Comparison of ENCODE assay signal across 8 cellular contexts in the genomic region with DNA sequence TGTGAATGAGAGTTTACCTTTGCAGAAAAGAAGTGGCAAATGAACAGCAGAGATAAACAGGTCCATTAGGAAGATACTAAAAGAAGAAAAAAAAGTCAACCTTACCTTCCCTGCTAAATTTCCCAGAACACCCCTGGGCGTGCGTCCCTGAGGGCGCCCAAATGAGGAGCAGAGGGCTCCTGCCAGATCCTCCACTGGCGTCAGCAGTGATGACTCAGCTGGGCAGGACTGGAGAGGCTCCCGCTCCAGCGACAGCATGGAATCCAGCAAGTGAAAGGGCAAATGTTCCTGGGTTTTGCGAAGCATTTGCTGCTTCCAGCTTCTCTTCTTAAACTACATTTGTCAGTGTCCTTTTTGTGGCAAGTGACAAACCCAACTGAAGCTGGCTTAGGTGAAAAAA.
DNase-seq lines count a peak whose midpoint lies in the region; ATAC-seq, FAIRE-seq and TF ChIP-seq lines count a peak whose summit lies in the region.
"Not testable (repeated sequence)": the region's sequence is repeated elsewhere in the genome, so short reads cannot be mapped to it uniquely, and the experiment has no call there.

No MANE protein-coding gene starts in this region.

- TF ChIP-seq CTCF in AG10803 (conservative IDR thresholded peaks at IDR 0.05; ENCODE audit: low read length); GM23338 (conservative IDR thresholded peaks at IDR 0.05; ENCODE audit: low read depth in 2 of 2); left ventricle myocardium inferior (IDR thresholded peaks at IDR 0.05; ENCODE audit: borderline replicate concordance); mucosa of descending colon (IDR thresholded peaks at IDR 0.05); gastrocnemius medialis (IDR thresholded peaks at IDR 0.05 in 4 of 5, conservative IDR thresholded peaks at IDR 0.05 in 1 of 5); uterus (IDR thresholded peaks at IDR 0.05): not testable (repeated sequence)

- not testable (repeated sequence) for H3K4me3 ChIP-seq in AG10803 (ENCODE audit: low read length); GM23338; adipocyte (ENCODE audit: low read length); left ventricle myocardium inferior; mucosa of descending colon; gastrocnemius medialis; uterus

- H4K20me1 ChIP-seq in GM23338 (replicated peaks; ENCODE audit: insufficient read depth), result not testable (repeated sequence)

- intact Hi-C loops in left ventricle myocardium inferior (cut with micrococcal nuclease); mucosa of descending colon (cut with DNase I, micrococcal nuclease); gastrocnemius medialis (cut with DNase I; ENCODE audit: low total_unique reads); uterus (cut with DNase I; ENCODE audit: low total_unique reads): not testable (repeated sequence)

- not testable (repeated sequence) for H3F3A ChIP-seq in GM23338 (replicated peaks; ENCODE audit: low read depth)

- TF ChIP-seq POLR2A in gastrocnemius medialis (IDR thresholded peaks at IDR 0.05); uterus (IDR thresholded peaks at IDR 0.05): not testable (repeated sequence)

- DNase-seq in AG10803 (ENCODE audit: low read depth), result peak; percentile 8
- DNase-seq in GM23338 (ENCODE audit: low spot score), result not testable (repeated sequence)
- peak; percentile 3 for DNase-seq in adipocyte (ENCODE audit: low read depth)
- DNase-seq in left ventricle myocardium inferior, result peak; percentile 56
- peak in 2 of 3 donors; percentile 6 to 48 for DNase-seq in mucosa of descending colon
- DNase-seq in gastrocnemius medialis, result peak in 1 of 2 donors; percentile 40
- peak; percentile 63 to 67 for DNase-seq in uterus

- not testable (repeated sequence) for H3K4me2 ChIP-seq in GM23338

- not testable (repeated sequence) for H3K9me3 ChIP-seq in adipocyte (ENCODE audit: control insufficient read depth, low read length); left ventricle myocardium inferior (replicated peaks); mucosa of descending colon; gastrocnemius medialis; uterus

- not testable (repeated sequence) for H3K9ac ChIP-seq in adipocyte (ENCODE audit: low read length)

- in situ Hi-C loops in gastrocnemius medialis (cut with MboI; ENCODE audit: low sequenced_read_pairs in 4 of 4), result not testable (repeated sequence)

- not testable (repeated sequence) for H3K4me3 Mint-ChIP-seq in GM23338

- H3K27ac Mint-ChIP-seq in GM23338, result not testable (repeated sequence)

- H3K27me3 Mint-ChIP-seq in GM23338 (ENCODE audit: insufficient read depth, low read depth, poor library complexity), result not testable (repeated sequence)

- H3K36me3 ChIP-seq in GM23338 (ENCODE audit: insufficient read depth); adipocyte (ENCODE audit: control insufficient read depth, insufficient read depth, low read length, severe bottlenecking); left ventricle myocardium inferior; mucosa of descending colon (ENCODE audit: low read depth); gastrocnemius medialis; uterus: not testable (repeated sequence)

- H3K27ac ChIP-seq in GM23338 (ENCODE audit: low read depth); gastrocnemius medialis: not testable (repeated sequence)
- H3K27ac ChIP-seq in left ventricle myocardium inferior (replicated peaks) (peak overlapping the region; percentile 30), uterus (peak overlapping the region in 1 of 2 donors; percentile 12)

- ATAC-seq in GM23338 (peak; percentile 31; the same call in 1 of the 3 replicates), mucosa of descending colon (peak; percentile 29), gastrocnemius medialis (peak; percentile 70 to 85)

- not testable (repeated sequence) for H2AFZ ChIP-seq in GM23338

- H3K79me2 ChIP-seq in GM23338 (replicated peaks; ENCODE audit: insufficient read depth), result not testable (repeated sequence)

- not testable (repeated sequence) for H3K9me3 Mint-ChIP-seq in GM23338

- H3K4me1 Mint-ChIP-seq in GM23338, result not testable (repeated sequence)

- H3K27me3 ChIP-seq in GM23338 (ENCODE audit: insufficient read depth); adipocyte (replicated peaks; ENCODE audit: control insufficient read depth, insufficient read depth, low read length); left ventricle myocardium inferior (ENCODE audit: low read depth); gastrocnemius medialis; uterus: not testable (repeated sequence)

- H3K4me1 ChIP-seq in GM23338 (ENCODE audit: insufficient read depth); adipocyte (ENCODE audit: control insufficient read depth, insufficient read depth, low read length); left ventricle myocardium inferior; mucosa of descending colon (ENCODE audit: low read depth); gastrocnemius medialis; uterus: not testable (repeated sequence)

- H3K36me3 Mint-ChIP-seq in GM23338 (ENCODE audit: low read depth), result not testable (repeated sequence)

- FAIRE-seq in endometrium (lab: Jason Lieb, UNC), result peak; percentile 55

- not testable (repeated sequence) for H3K9me2 ChIP-seq in GM23338 (ENCODE audit: insufficient read depth)
